9 cellular contexts compared by ENCODE assay signal in genomic region chr2:158723921-158724802, GRCh38.
DNase-seq lines count a peak whose midpoint lies in the region; ATAC-seq and TF ChIP-seq lines count a peak whose summit lies in the region.
"Had no signal": no experiment of that assay in that cellular context is flagged by ENCODE, and none has a peak within 500 bp of the region (broad histone marks: within the 10 kb centered on the region; RNA-seq: fewer than 3 reads in every experiment).

No MANE protein-coding gene starts in this region.

- CTCF ChIA-PET in BJ (lab: Yijun Ruan, JAX): interaction anchor here (0.7 to 1.6 kb wide), 3 partner anchors 15 to 37 kb away, joined by 3 to 4 read pairs (median 4); no protein-coding TSS in a partner anchor

- H3K4me3 ChIP-seq in BJ (ENCODE audit: low read depth, low read length): no peak overlapping the region

- ATAC-seq in HG03045 (IDR thresholded peaks at IDR 0.05; ENCODE audit: unreplicated experiment): no peak

- peak; percentile 8; the same call in 1 of the 2 replicates for TF ChIP-seq CTCF in BJ (IDR thresholded peaks at IDR 0.05; ENCODE audit: insufficient read depth, low read depth, low read length)

- POLR2A ChIA-PET in BJ (lab: Charles Lee): no interaction called here

- H3K36me3 ChIP-seq in BJ (ENCODE audit: control insufficient read depth, insufficient read depth, low read length): no peaks in the 10 kb centered on the region

- DNase-seq in BJ (ENCODE audit: low read depth): no peak
- DNase-seq in HT-29 (ENCODE audit: low spot score): peak; percentile 76
- DNase-seq in amygdala (lab: John Stamatoyannopoulos, UW): peak in 35 of 56 donors; percentile 8 to 61 (median 29)
- peak; percentile 58 for DNase-seq in kidney tubule cell (ENCODE audit: low spot score)
- DNase-seq in Kasumi-1 (lab: John Stamatoyannopoulos, UW): no peak
- DNase-seq in GDM1 (lab: John Stamatoyannopoulos, UW): no peak
- no peak for DNase-seq in NCI-H128 (lab: John Stamatoyannopoulos, UW; ENCODE audit: unreplicated experiment)
- DNase-seq: aorta had no signal

- peaks cover 2% of the 10 kb centered on the region; the same call in 1 of the 2 replicates for H3K27me3 ChIP-seq in BJ (ENCODE audit: control insufficient read depth, insufficient read depth, low read length)

Comparison
In these comparisons a context has a peak if more than half of its experiments do, and no peak if none do; other contexts are left out.
1. DNase-seq: peak in HT-29 (single experiment), amygdala (35 of 56) and kidney tubule cell (single experiment); none in BJ (single experiment), Kasumi-1 (0 of 2), GDM1 (single experiment) and NCI-H128 (single experiment).